15 cellular contexts compared by ENCODE assay signal in genomic region chr11:45042560-45042959, GRCh38.
DNase-seq lines count a peak whose midpoint lies in the region; TF ChIP-seq lines count a peak whose summit lies in the region.
"Had no signal": no experiment of that assay in that cellular context is flagged by ENCODE, and none has a peak within 500 bp of the region (broad histone marks: within the 10 kb centered on the region; RNA-seq: fewer than 3 reads in every experiment).

No MANE protein-coding gene starts in this region.

- H3K4me3 ChIP-seq in fibroblast of mammary gland (ENCODE audit: control insufficient read depth, low read depth, low read length), result no peak overlapping the region
- no peak overlapping the region for H3K4me3 ChIP-seq in prostate gland
- H3K4me3 ChIP-seq: spleen, testis had no signal

- TF ChIP-seq CTCF in fibroblast of mammary gland (conservative IDR thresholded peaks at IDR 0.05; ENCODE audit: control insufficient read depth, insufficient read depth, low read depth, low read length) (no peak), prostate gland (IDR thresholded peaks at IDR 0.05) (no peak), GM10266 (IDR thresholded peaks at IDR 0.05; ENCODE audit: control insufficient read depth, insufficient read depth, low read depth, missing control alignments) (no peak)

- H3K36me3 ChIP-seq in prostate gland, result no peaks in the 10 kb centered on the region
- H3K36me3 ChIP-seq: spleen had no signal

- no peaks in the 10 kb centered on the region for H3K27me3 ChIP-seq in prostate gland (replicated peaks; ENCODE audit: insufficient read depth)
- H3K27me3 ChIP-seq: spleen, testis had no signal

- DNase-seq in NCI-H1092 treated with DMSO at 0.1 percent for 48 hours (lab: John Stamatoyannopoulos, UW) (peak; percentile 20), NCI-H1092 (lab: John Stamatoyannopoulos, UW) (no peak), NCI-H226 (peak; percentile 38), fibroblast of mammary gland (ENCODE audit: low read depth) (peak; percentile 21), posterior cingulate gyrus (peak in 9 of 10 donors; percentile 30 to 95 (median 69)), prostate gland (ENCODE audit: low spot score) (no peak), activated T-cell treated with anti-CD3 and anti-CD28 coated beads for 4 hours (no peak), GM10266 (ENCODE audit: extremely low spot score) (no peak)
- DNase-seq: activated B cell treated with CpG ODN at 0.5 μM for 24 hours, IMR-90, NCI-H2029, spleen, SW 1271, testis had no signal

- intact Hi-C loops in posterior cingulate gyrus (cut with DNase I) (loop anchor here (5.0 kb wide), 1 partner anchor 35 kb away; no protein-coding TSS in a partner anchor), prostate gland (cut with DNase I) (no loop called here)

- H3K27ac ChIP-seq in prostate gland, result no peak overlapping the region
- H3K27ac ChIP-seq: 22Rv1, spleen, testis had no signal

- no peaks in the 10 kb centered on the region for H3K4me1 ChIP-seq in prostate gland (replicated peaks)
- H3K4me1 ChIP-seq: testis had no signal

- 60% methylated on average over 4 of the region's 4 CpGs for WGBS in prostate gland

- H3K9me3 ChIP-seq in prostate gland, result no peaks in the 10 kb centered on the region
- H3K9me3 ChIP-seq: testis had no signal

- TF ChIP-seq POLR2A in prostate gland (IDR thresholded peaks at IDR 0.05), result no peak

Comparison
In these comparisons a context has a peak if more than half of its experiments do, and no peak if none do; other contexts are left out.
1. DNase-seq: peak in NCI-H1092 treated with DMSO at 0.1 percent for 48 hours (single experiment), NCI-H226 (single experiment), fibroblast of mammary gland (single experiment) and posterior cingulate gyrus (9 of 10); none in NCI-H1092 (single experiment), prostate gland (single experiment), activated T-cell treated with anti-CD3 and anti-CD28 coated beads for 4 hours (single experiment) and GM10266 (single experiment).